ENCODE assay signal across 16 cellular contexts in genomic region chr1:61210435-61211012, GRCh38.
DNase-seq lines count a peak whose midpoint lies in the region; ATAC-seq, FAIRE-seq and TF ChIP-seq lines count a peak whose summit lies in the region.
"Had no signal": no experiment of that assay in that cellular context is flagged by ENCODE, and none has a peak within 500 bp of the region (broad histone marks: within the 10 kb centered on the region; RNA-seq: fewer than 3 reads in every experiment).

No MANE protein-coding gene starts in this region.

- H3K36me3 ChIP-seq in HEK293 (ENCODE audit: control insufficient read depth in 2 of 2, insufficient read depth in 1 of 2, low read length in 2 of 2): no peaks in the 10 kb centered on the region
- peaks cover 8% of the 10 kb centered on the region; the same call in 1 of the 3 replicates for H3K36me3 ChIP-seq in K562 (ENCODE audit: control insufficient read depth, insufficient read depth, low read length)
- H3K36me3 ChIP-seq: cardiac muscle cell had no signal

- peak overlapping the region; percentile 2; the same call in 1 of the 3 replicates for H3K4me2 ChIP-seq in A549
- no peak overlapping the region for H3K4me2 ChIP-seq in K562 (ENCODE audit: insufficient read depth, low read length)

- H3K4me1 Mint-ChIP-seq in activated CD8-positive, alpha-beta T cell treated with anti-CD3 and anti-CD28 coated beads for 36 hours (ENCODE audit: low read depth): peaks cover 7% of the 10 kb centered on the region

- no peak overlapping the region for H2AFZ ChIP-seq in K562 (ENCODE audit: low read depth, low read length)

- H3K4me1 ChIP-seq in A549: peaks cover 18% of the 10 kb centered on the region
- no peaks in the 10 kb centered on the region for H3K4me1 ChIP-seq in HEK293 (ENCODE audit: control insufficient read depth, insufficient read depth, low read length)
- no peaks in the 10 kb centered on the region; a peak in 1 of 5 replicates for H3K4me1 ChIP-seq in K562 (replicated peaks in 1 of 2; ENCODE audit: control insufficient read depth in 2 of 2, insufficient read depth in 2 of 2, low read length in 2 of 2)
- H3K4me1 ChIP-seq: testis had no signal

- TF ChIP-seq EP300 in A549 (IDR thresholded peaks at IDR 0.05) (no peak), K562 (IDR thresholded peaks at IDR 0.05; ENCODE audit: low read length) (no peak)

- no peak overlapping the region for H3K4me3 Mint-ChIP-seq in activated CD8-positive, alpha-beta T cell treated with anti-CD3 and anti-CD28 coated beads for 36 hours

- POLR2A ChIA-PET in A549 (lab: Yijun Ruan, JAX): no interaction called here
- POLR2A ChIA-PET in HEK293 (lab: Yijun Ruan, JAX): interaction anchor here (0.6 to 1.0 kb wide), 2 partner anchors 129 to 149 kb away, joined by 3 to 6 read pairs; no protein-coding TSS in a partner anchor
- POLR2A ChIA-PET in K562 (lab: Yijun Ruan, JAX): no interaction called here
- POLR2A ChIA-PET in activated CD8-positive, alpha-beta T cell treated with anti-CD3 and anti-CD28 coated beads for 36 hours (lab: Charles Lee): no interaction called here

- H3K9me3 ChIP-seq in A549 (no peaks in the 10 kb centered on the region), HEK293 (ENCODE audit: control insufficient read depth, insufficient read depth, low read depth, low read length) (no peaks in the 10 kb centered on the region), K562 (replicated peaks; ENCODE audit: control insufficient read depth, insufficient read depth, low read depth, low read length) (peaks cover 2% of the 10 kb centered on the region; the same call in 1 of the 2 replicates)
- H3K9me3 ChIP-seq: testis had no signal

- no peak overlapping the region for H3K27ac Mint-ChIP-seq in activated CD8-positive, alpha-beta T cell treated with anti-CD3 and anti-CD28 coated beads for 36 hours

- intact Hi-C loops in K562 (cut with micrococcal nuclease): no loop called here
- intact Hi-C loops in activated CD8-positive, alpha-beta T cell treated with anti-CD3 and anti-CD28 coated beads for 36 hours (cut with micrococcal nuclease): no loop called here

- H3K27me3 Mint-ChIP-seq in activated CD8-positive, alpha-beta T cell treated with anti-CD3 and anti-CD28 coated beads for 36 hours: no peaks in the 10 kb centered on the region

- BruUV-seq in K562 (replicated peaks; lab: Mats Ljungman, UMichigan): no TSS peak

- H3K36me3 Mint-ChIP-seq in activated CD8-positive, alpha-beta T cell treated with anti-CD3 and anti-CD28 coated beads for 36 hours (ENCODE audit: low read depth): no peaks in the 10 kb centered on the region

- H3K9me1 ChIP-seq in K562 (ENCODE audit: control insufficient read depth, insufficient read depth, low read length): no peaks in the 10 kb centered on the region

- H3K27ac ChIP-seq in A549 (peak overlapping the region in 1 of 2 experiments; percentile 38; a peak in 2 of 6 replicates), HEK293 (ENCODE audit: extremely low read depth, low read depth, low read length) (no peak overlapping the region), K562 (ENCODE audit: extremely low read depth, low read depth, low read length) (no peak overlapping the region)
- H3K27ac ChIP-seq: cardiac muscle cell, testis had no signal

- in situ Hi-C loops in K562 (cut with MboI): no loop called here

- no peak overlapping the region for H3K9ac ChIP-seq in K562 (ENCODE audit: insufficient read depth in 1 of 2, low read depth in 2 of 2, low read length in 2 of 2)

- FAIRE-seq in A549 (lab: Jason Lieb, UNC) (no peak), K562 (lab: Jason Lieb, UNC) (peak; percentile 46)
- FAIRE-seq: TTC549 had no signal

- H3K27me3 ChIP-seq in K562 (ENCODE audit: control insufficient read depth in 2 of 2, insufficient read depth in 2 of 2, low read length in 2 of 2): no peaks in the 10 kb centered on the region
- H3K27me3 ChIP-seq: cardiac muscle cell, testis had no signal

- peak; percentile 21; the same call in 1 of the 3 replicates for TF ChIP-seq CTCF in A549 (IDR thresholded peaks at IDR 0.05)
- no peak for TF ChIP-seq CTCF in HEK293 (tag by site-specific recombination; IDR thresholded peaks at IDR 0.05)
- TF ChIP-seq CTCF in K562 (IDR thresholded peaks at IDR 0.05 in 2 of 3, conservative IDR thresholded peaks at IDR 0.05 in 1 of 3; ENCODE audit: insufficient read depth in 2 of 3, low read depth in 1 of 3, low read length in 3 of 3): peak in 2 of 3 experiments; percentile 21 to 25; a peak in 1 of 6 replicates
- no peak for TF ChIP-seq CTCF in activated CD8-positive, alpha-beta T cell treated with anti-CD3 and anti-CD28 coated beads for 36 hours (IDR thresholded peaks at IDR 0.05)

- no peaks in the 10 kb centered on the region for H4K20me1 ChIP-seq in K562 (replicated peaks; ENCODE audit: control insufficient read depth, insufficient read depth, low read length)

- H3K9me3 Mint-ChIP-seq in activated CD8-positive, alpha-beta T cell treated with anti-CD3 and anti-CD28 coated beads for 36 hours: no peaks in the 10 kb centered on the region

- ATAC-seq in A549 (peak in 1 of 2 experiments; percentile 60; a peak in 2 of 6 replicates), K562 (peak; percentile 77), left lobe of liver (peak; percentile 23)
- no peak for ATAC-seq in activated CD8-positive, alpha-beta T cell treated with anti-CD3 and anti-CD28 coated beads for 36 hours

- DNase-seq in A549 (ENCODE audit: low read depth in 1 of 2, low spot score in 1 of 2): peak in 1 of 2 experiments; percentile 18
- DNase-seq in K562 (ENCODE audit: extremely low read depth in 1 of 4, low spot score in 3 of 4): no peak
- DNase-seq in left lobe of liver (ENCODE audit: low spot score): no peak
- DNase-seq in NCI-H446 treated with DMSO at 0.1 percent for 48 hours (lab: John Stamatoyannopoulos, UW): no peak
- no peak for DNase-seq in activated T-cell treated with anti-CD3 and anti-CD28 coated beads for 4 hours
- DNase-seq in iPS-NIHi11 (ENCODE audit: low spot score): no peak
- DNase-seq in activated CD8-positive, alpha-beta T cell treated with anti-CD3 and anti-CD28 coated beads for 36 hours: no peak
- DNase-seq: DMS79 treated with DMSO at 0.1 percent for 48 hours, NCI-H1436 treated with DMSO at 0.1 percent for 48 hours, NCI-H510A treated with DMSO at 0.1 percent for 48 hours, nucleus accumbens, SIG-M5, testis had no signal

- TF ChIP-seq RAD21 in A549 (conservative IDR thresholded peaks at IDR 0.05 in 1 of 2, IDR thresholded peaks at IDR 0.05 in 1 of 2): peak; percentile 20 to 35; a peak in 2 of 5 replicates
- TF ChIP-seq RAD21 in K562 (CRISPR knock-in tag; conservative IDR thresholded peaks at IDR 0.05 in 1 of 2, IDR thresholded peaks at IDR 0.05 in 1 of 2): peak; percentile 46 to 48

- no peak for TF ChIP-seq POLR2A in A549 (IDR thresholded peaks at IDR 0.05; ENCODE audit: low read length)
- TF ChIP-seq POLR2A in K562 (conservative IDR thresholded peaks at IDR 0.05): no peak

- H3K79me2 ChIP-seq in K562 (ENCODE audit: control insufficient read depth, insufficient read depth, low read length): peaks cover 74% of the 10 kb centered on the region

- 84% methylated on average over 2 of the region's 2 CpGs for WGBS in A549 (ENCODE audit: missing lambda C conversion rate)
- WGBS in K562 (ENCODE audit: insufficient coverage, low coverage, missing lambda C conversion rate): 85% methylated on average over 2 of the region's 2 CpGs

- no peak overlapping the region for H3K4me3 ChIP-seq in A549
- no peak overlapping the region for H3K4me3 ChIP-seq in HEK293 (ENCODE audit: low read depth, low read length)
- no peak overlapping the region for H3K4me3 ChIP-seq in K562
- H3K4me3 ChIP-seq: cardiac muscle cell, testis had no signal

- CTCF ChIA-PET in A549 (lab: Yijun Ruan, JAX): interaction anchor here (1.7 kb wide), 1 partner anchor 161 kb away, joined by 6 read pairs; no protein-coding TSS in a partner anchor
- CTCF ChIA-PET in HEK293 (lab: Yijun Ruan, JAX): no interaction called here
- CTCF ChIA-PET in K562 (lab: Yijun Ruan, JAX; ENCODE audit: low intra/inter-chr PET ratio): interaction anchor here (0.7 kb wide), 1 partner anchor 195 kb away, joined by 3 read pairs; no protein-coding TSS in a partner anchor
- CTCF ChIA-PET in activated CD8-positive, alpha-beta T cell treated with anti-CD3 and anti-CD28 coated beads for 36 hours (lab: Charles Lee): interaction anchor here (0.6 kb wide), 1 partner anchor 133 kb away, joined by 3 read pairs; no protein-coding TSS in a partner anchor

TF ChIP-seq in A549, 52 proteins besides CTCF, POLR2A, EP300 and RAD21:
- no peak for TF ChIP-seq HOXB13 (CRISPR knock-in tag; IDR thresholded peaks at IDR 0.05; ENCODE audit: low read depth)
- TF ChIP-seq MAFK (IDR thresholded peaks at IDR 0.05; ENCODE audit: partially characterized antibody): peak; percentile 33
- TF ChIP-seq JUNB (IDR thresholded peaks at IDR 0.05): no peak
- TF ChIP-seq SMC3 (IDR thresholded peaks at IDR 0.05): 0 out of 3 replicates have a peak, but pooled peaks have one; percentile 25
- no peak for TF ChIP-seq MAZ (IDR thresholded peaks at IDR 0.05; ENCODE audit: borderline replicate concordance, low read depth, low read length)
TF ChIP-seq in A549: peak in this region for 2.

TF ChIP-seq in HEK293, 187 proteins besides CTCF, POLR2A, EP300 and RAD21:
- TF ChIP-seq TCF7L2 (IDR thresholded peaks at IDR 0.05; ENCODE audit: borderline replicate concordance, low read depth, low read length): no peak
- TF ChIP-seq MZF1 (tag by site-specific recombination; IDR thresholded peaks at IDR 0.05; ENCODE audit: borderline replicate concordance): peak; percentile 74; the same call in 1 of the 2 replicates

TF ChIP-seq in K562, 482 proteins besides CTCF, POLR2A, EP300 and RAD21:
- TF ChIP-seq C11orf30 (IDR thresholded peaks at IDR 0.05; ENCODE audit: low read depth): 0 out of 2 replicates have a peak, but pooled peaks have one; percentile 21
- TF ChIP-seq NFE2 (IDR thresholded peaks at IDR 0.05; ENCODE audit: low read depth): peak; percentile 52
- no peak for TF ChIP-seq MNT (conservative IDR thresholded peaks at IDR 0.05)
- TF ChIP-seq NFE2L1 (tag; IDR thresholded peaks at IDR 0.05; ENCODE audit: borderline replicate concordance, low read depth): peak; percentile 23; the same call in 1 of the 2 replicates
- no peak for TF ChIP-seq HLTF (IDR thresholded peaks at IDR 0.05)
- TF ChIP-seq MAFG (tag; conservative IDR thresholded peaks at IDR 0.05): peak; percentile 75
- peak; percentile 47; the same call in 1 of the 2 replicates for TF ChIP-seq ZNF316 (IDR thresholded peaks at IDR 0.05)

Comparison
In these comparisons a context has a peak if more than half of its experiments do, and no peak if none do; other contexts are left out.
1. CTCF ChIP-seq: peak in A549 (single experiment) and K562 (2 of 3); none in HEK293 (single experiment) and activated CD8-positive, alpha-beta T cell treated with anti-CD3 and anti-CD28 coated beads for 36 hours (single experiment).